In genomic region chr12:106300761-106301160, GRCh38 we compare ENCODE assay signal across 12 cellular contexts. TPM values are rescaled to one million over a fixed set of nuclear protein-coding genes. Genes with fewer than 3 reads are reported as not detected.
A peak's percentile ranks its signal among the peaks of the same experiment; 100 is the strongest.
DNase-seq lines count a peak whose midpoint lies in the region; ATAC-seq, FAIRE-seq and TF ChIP-seq lines count a peak whose summit lies in the region.
"Had no signal": no experiment of that assay in that cellular context is flagged by ENCODE, and none has a peak within 500 bp of the region (broad histone marks: within the 10 kb centered on the region; RNA-seq: fewer than 3 reads in every experiment).

No MANE protein-coding gene starts in this region.

- H3K27ac ChIP-seq in left lung (peak overlapping the region; percentile 89 to 98), subcutaneous abdominal adipose tissue (ENCODE audit: low read depth, low read length) (peak overlapping the region; percentile 70)

- TF ChIP-seq CTCF in WTC11 (IDR thresholded peaks at IDR 0.05) (no peak), left lung (IDR thresholded peaks at IDR 0.05) (no peak)

- no peak overlapping the region for H3K9ac ChIP-seq in subcutaneous abdominal adipose tissue (ENCODE audit: low read length in 5 of 5)

- no peaks in the 10 kb centered on the region for H3K9me3 ChIP-seq in left lung
- no peaks in the 10 kb centered on the region for H3K9me3 ChIP-seq in subcutaneous abdominal adipose tissue (ENCODE audit: control insufficient read depth in 5 of 5, low read length in 5 of 5)

- H3K27ac Mint-ChIP-seq in activated T-cell treated with anti-CD3 and anti-CD28 coated beads, Interleukin-2, amount 50 U/mL, for 24 hours, result peak overlapping the region; percentile 66
- no peak overlapping the region for H3K27ac Mint-ChIP-seq in WTC11

- CTCF ChIA-PET in WTC11 (lab: Charles Lee), result interaction anchor here (1.5 to 1.6 kb wide), 2 partner anchors 18 to 619 kb away, joined by 4 read pairs; no protein-coding TSS in a partner anchor

- H3K4me3 Mint-ChIP-seq in activated T-cell treated with anti-CD3 and anti-CD28 coated beads, Interleukin-2, amount 50 U/mL, for 24 hours, result peak overlapping the region; percentile 36
- H3K4me3 Mint-ChIP-seq in WTC11, result peak overlapping the region; percentile 18; the same call in 1 of the 2 replicates

- intact Hi-C loops in left lung (cut with DNase I), result no loop called here

- H3K36me3 ChIP-seq in left lung, result no peaks in the 10 kb centered on the region
- H3K36me3 ChIP-seq in subcutaneous abdominal adipose tissue (ENCODE audit: control insufficient read depth in 5 of 5, insufficient read depth in 5 of 5, low read length in 5 of 5), result peaks cover 0 to 2% (median 0%) of the 10 kb centered on the region in 5 donors

- POLR2A ChIA-PET in WTC11 (lab: Charles Lee), result interaction anchor here (0.5 kb wide), 1 partner anchor 14 kb away, joined by 3 read pairs; no protein-coding TSS in a partner anchor

- no peak for DNase-seq in activated T-cell treated with anti-CD3 and anti-CD28 coated beads, Interleukin-2, amount 50 U/mL, for 24 hours
- DNase-seq in activated T-cell treated with anti-CD3 and anti-CD28 coated beads for 4 hours, result no peak
- no peak for DNase-seq in WTC11 (ENCODE audit: low spot score)
- DNase-seq in left lung, result no peak
- no peak for DNase-seq in RCC 7860 (ENCODE audit: low spot score)
- DNase-seq in GM12892 (ENCODE audit: insufficient read length), result no peak
- DNase-seq: foreskin melanocyte, NCI-H2029 treated with DMSO at 0.1 percent for 48 hours, SW 1271 had no signal

- H3K27me3 Mint-ChIP-seq in activated T-cell treated with anti-CD3 and anti-CD28 coated beads, Interleukin-2, amount 50 U/mL, for 24 hours, result no peaks in the 10 kb centered on the region
- no peaks in the 10 kb centered on the region for H3K27me3 Mint-ChIP-seq in WTC11 (ENCODE audit: low read depth)

- H3K4me1 ChIP-seq in left lung (peaks cover 0 to 47% of the 10 kb centered on the region in 2 donors), subcutaneous abdominal adipose tissue (ENCODE audit: control insufficient read depth in 5 of 5, insufficient read depth in 5 of 5, low read length in 5 of 5) (peaks cover 13 to 53% (median 49%) of the 10 kb centered on the region in 5 donors)

- peaks cover 46% of the 10 kb centered on the region for H3K4me1 Mint-ChIP-seq in activated T-cell treated with anti-CD3 and anti-CD28 coated beads, Interleukin-2, amount 50 U/mL, for 24 hours (ENCODE audit: low read depth)
- peaks cover 39% of the 10 kb centered on the region for H3K4me1 Mint-ChIP-seq in WTC11

- TF ChIP-seq POLR2A in GM12892 (IDR thresholded peaks at IDR 0.05; ENCODE audit: low read depth, low read length), result no peak

- H3K27me3 ChIP-seq in left lung, result no peaks in the 10 kb centered on the region
- H3K27me3 ChIP-seq in subcutaneous abdominal adipose tissue (ENCODE audit: control insufficient read depth in 5 of 5, insufficient read depth in 4 of 5, low read length in 5 of 5), result no peaks in the 10 kb centered on the region

- FAIRE-seq in RCC 7860 (lab: Jason Lieb, UNC) (no peak), GM12892 (lab: Jason Lieb, UNC) (no peak)
- FAIRE-seq: H1 had no signal

- H3K4me3 ChIP-seq in left lung, result no peak overlapping the region
- H3K4me3 ChIP-seq in subcutaneous abdominal adipose tissue (ENCODE audit: low read depth in 1 of 5, low read length in 5 of 5), result no peak overlapping the region

- H3K36me3 Mint-ChIP-seq in activated T-cell treated with anti-CD3 and anti-CD28 coated beads, Interleukin-2, amount 50 U/mL, for 24 hours (ENCODE audit: low read depth), result peaks cover 2% of the 10 kb centered on the region
- no peaks in the 10 kb centered on the region for H3K36me3 Mint-ChIP-seq in WTC11

- H3K9me3 Mint-ChIP-seq in activated T-cell treated with anti-CD3 and anti-CD28 coated beads, Interleukin-2, amount 50 U/mL, for 24 hours, result no peaks in the 10 kb centered on the region
- no peaks in the 10 kb centered on the region for H3K9me3 Mint-ChIP-seq in WTC11

- ATAC-seq in WTC11, result no peak
- ATAC-seq in left lung, result no peak
- ATAC-seq in HG02870 (IDR thresholded peaks at IDR 0.05; ENCODE audit: unreplicated experiment), result no peak

TF ChIP-seq in WTC11, 78 proteins besides CTCF, POLR2A, EP300 and RAD21:
- TF ChIP-seq FOXK1 (CRISPR knock-in tag; IDR thresholded peaks at IDR 0.05) (no peak), RELA (CRISPR knock-in tag; IDR thresholded peaks at IDR 0.05; ENCODE audit: borderline replicate concordance) (no peak), TP53 (CRISPR knock-in tag; IDR thresholded peaks at IDR 0.05) (no peak), USF1 (CRISPR knock-in tag; IDR thresholded peaks at IDR 0.05) (no peak), ZNF219 (CRISPR knock-in tag; IDR thresholded peaks at IDR 0.05; ENCODE audit: borderline replicate concordance) (no peak), ERG (CRISPR knock-in tag; IDR thresholded peaks at IDR 0.05) (no peak), JUN (CRISPR knock-in tag; IDR thresholded peaks at IDR 0.05) (no peak), ZNF512 (CRISPR knock-in tag; IDR thresholded peaks at IDR 0.05; ENCODE audit: borderline replicate concordance) (no peak), NR1H2 (CRISPR knock-in tag; IDR thresholded peaks at IDR 0.05) (no peak), ZNF263 (CRISPR knock-in tag; IDR thresholded peaks at IDR 0.05; ENCODE audit: low read depth) (no peak), NFE2L1 (CRISPR knock-in tag; IDR thresholded peaks at IDR 0.05) (no peak), FOXJ3 (CRISPR knock-in tag; IDR thresholded peaks at IDR 0.05; ENCODE audit: borderline replicate concordance) (no peak)

RNA-seq across cellular contexts. Expression of gene TCP11L2, which starts 1.8 kb away (rescaled TPM):
- total RNA-seq in WTC11 (2021) (11.9 to 12.8 TPM (median 12.3 TPM) in 3 replicates), left lung (10 to 100 TPM; 27.7 to 49.5 TPM)
- 1.8 TPM for polyA plus RNA-seq in GM12892 (2012; ENCODE audit: missing spikeins)

RNA-seq across cellular contexts. Expression of gene CKAP4, which starts 52.9 kb away (rescaled TPM):
- total RNA-seq in WTC11 (2021) (67.2 to 69.6 TPM (median 67.8 TPM) in 3 replicates), left lung (100 to 1,000 TPM in 1 of 2 donors, 10 to 100 TPM in 1; 86.0 to 111 TPM)
- 7.0 TPM for polyA plus RNA-seq in GM12892 (2012; ENCODE audit: missing spikeins)

RNA-seq across cellular contexts. Expression of gene POLR3B, which starts 56.8 kb away (rescaled TPM):
- 9.0 to 10.2 TPM (median 9.4 TPM) in 3 replicates for total RNA-seq in WTC11 (2021)
- total RNA-seq in left lung, result 10 to 100 TPM; 10.9 to 14.1 TPM
- 2.1 TPM for polyA plus RNA-seq in GM12892 (2012; ENCODE audit: missing spikeins)
